In the genomic region with DNA sequence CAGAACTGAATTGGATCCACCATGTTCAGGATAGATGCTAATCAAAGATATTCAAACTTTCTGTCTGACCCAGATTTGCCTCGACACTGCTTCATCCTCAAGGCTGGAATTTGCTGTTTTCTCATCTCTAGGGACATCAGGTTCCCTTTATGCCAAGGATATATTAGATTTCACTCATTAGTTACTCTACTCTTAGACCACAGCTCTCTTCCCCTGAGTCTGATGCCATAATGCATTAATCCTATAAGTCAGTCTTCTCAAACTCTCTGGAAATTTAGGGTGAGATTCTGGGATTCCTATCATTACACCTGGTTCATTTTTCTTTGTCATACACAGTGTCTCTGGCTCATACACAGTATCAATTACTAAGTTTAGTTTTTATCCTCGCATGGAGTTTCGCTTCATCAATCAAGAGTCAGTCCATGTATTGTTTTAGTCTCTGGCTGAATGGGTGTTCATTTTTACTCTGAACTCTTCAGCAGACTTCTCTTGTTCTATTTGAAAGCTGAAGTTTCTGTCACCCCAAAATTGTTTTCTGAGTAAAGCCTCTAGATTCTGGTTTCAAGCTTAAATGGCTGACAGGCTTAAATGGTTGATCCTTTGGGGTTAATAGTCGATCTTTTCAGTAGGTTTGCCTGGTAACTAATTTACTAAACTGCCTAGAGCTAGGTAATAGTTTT, we compare ENCODE assay signal across 14 cellular contexts. TPM values are rescaled to one million over a fixed set of nuclear protein-coding genes. Genes with fewer than 3 reads are reported as not detected.
DNase-seq lines count a peak whose midpoint lies in the region; ATAC-seq, FAIRE-seq and TF ChIP-seq lines count a peak whose summit lies in the region.
"Had no signal": no experiment of that assay in that cellular context is flagged by ENCODE, and none has a peak within 500 bp of the region (broad histone marks: within the 10 kb centered on the region; RNA-seq: fewer than 3 reads in every experiment).

No MANE protein-coding gene starts in this region.

- H3K4me3 ChIP-seq in HEK293 (ENCODE audit: low read depth, low read length) (no peak overlapping the region), GM12878 (peak overlapping the region; percentile 17; the same call in 1 of the 2 replicates)
- H3K4me3 ChIP-seq: BLaER1, tibial artery had no signal

- TF ChIP-seq CTCF in HEK293 (tag by site-specific recombination; IDR thresholded peaks at IDR 0.05) (no peak), GM12878 (IDR thresholded peaks at IDR 0.05 in 2 of 3, conservative IDR thresholded peaks at IDR 0.05 in 1 of 3; ENCODE audit: control insufficient read depth in 2 of 3, extremely low read depth in 1 of 3, insufficient read depth in 1 of 3, low read depth in 3 of 3, low read length in 3 of 3) (no peak), progenitor cell of endocrine pancreas (IDR thresholded peaks at IDR 0.05; ENCODE audit: unreplicated experiment) (no peak)

- 55% methylated on average over 4 of the region's 4 CpGs for WGBS in GM12878 (ENCODE audit: insufficient coverage, insufficient replicate concordance, low lambda C conversion rate, missing lambda C conversion rate)

- no peaks in the 10 kb centered on the region for H3K27me3 Mint-ChIP-seq in progenitor cell of endocrine pancreas
- H3K27me3 Mint-ChIP-seq in activated T-cell treated with anti-CD3 and anti-CD28 coated beads, Interleukin-2, amount 50 U/mL, for 72 hours (ENCODE audit: low read depth) = no peaks in the 10 kb centered on the region

- H3K4me2 ChIP-seq in GM12878 (ENCODE audit: control insufficient read depth, insufficient read depth) = peak overlapping the region; percentile 30
- H3K4me2 ChIP-seq: BLaER1 had no signal

- H3K9me3 ChIP-seq in HEK293 (ENCODE audit: control insufficient read depth, insufficient read depth, low read depth, low read length) (no peaks in the 10 kb centered on the region), GM12878 (replicated peaks; ENCODE audit: control insufficient read depth, insufficient read depth, low read length) (no peaks in the 10 kb centered on the region)
- H3K9me3 ChIP-seq: BLaER1, tibial artery had no signal

- peak overlapping the region; percentile 58 for H3K27ac ChIP-seq in HEK293 (ENCODE audit: extremely low read depth, low read depth, low read length)
- H3K27ac ChIP-seq in GM12878 (ENCODE audit: control insufficient read depth, insufficient read depth) = peak overlapping the region; percentile 15; the same call in 1 of the 2 replicates
- H3K27ac ChIP-seq: BLaER1, tibial artery had no signal

- POLR2A ChIA-PET in HEK293 (lab: Yijun Ruan, JAX) = interaction anchor here (0.5 to 3.7 kb wide), 3 partner anchors 9 to 211 kb away, joined by 3 to 37 read pairs (median 5); partner anchors contain the start of genes DCAF6 and MPC2
- POLR2A ChIA-PET in GM12878 (lab: Charles Lee) = interaction anchor here (0.7 to 2.2 kb wide), 4 partner anchors 9 to 212 kb away, joined by 3 to 20 read pairs (median 4); partner anchors contain the start of genes DCAF6 and MPC2

- no peaks in the 10 kb centered on the region for H3K9me3 Mint-ChIP-seq in progenitor cell of endocrine pancreas (ENCODE audit: low read depth)
- H3K9me3 Mint-ChIP-seq in activated T-cell treated with anti-CD3 and anti-CD28 coated beads, Interleukin-2, amount 50 U/mL, for 72 hours = no peaks in the 10 kb centered on the region

- H3K79me2 ChIP-seq in GM12878 (ENCODE audit: control insufficient read depth, insufficient read depth, low read length) = peaks cover 17% of the 10 kb centered on the region

- H3K4me1 ChIP-seq in HEK293 (ENCODE audit: control insufficient read depth, insufficient read depth, low read length) (peaks cover 17% of the 10 kb centered on the region), GM12878 (ENCODE audit: control insufficient read depth, insufficient read depth, low read length) (peaks cover 5% of the 10 kb centered on the region; the same call in 1 of the 2 replicates)

- BruUV-seq in GM12878 (replicated peaks; lab: Mats Ljungman, UMichigan) = TSS peak; percentile 12

- ATAC-seq in GM18502 (IDR thresholded peaks at IDR 0.05; ENCODE audit: poor library complexity, unreplicated experiment) = peak; percentile 54
- peak; percentile 73 for ATAC-seq in GM12878
- ATAC-seq in HG02885 (IDR thresholded peaks at IDR 0.05; ENCODE audit: poor library complexity, unreplicated experiment) = no peak
- no peak for ATAC-seq in activated T-cell treated with anti-CD3 and anti-CD28 coated beads, Interleukin-2, amount 50 U/mL, for 72 hours (replicated peaks in 1 of 2)
- ATAC-seq: sciatic nerve had no signal

- no peaks in the 10 kb centered on the region for H4K20me1 ChIP-seq in GM12878 (ENCODE audit: control insufficient read depth, insufficient read depth)

- H3K27me3 ChIP-seq in GM12878 (replicated peaks in 1 of 2; ENCODE audit: control insufficient read depth in 2 of 2, insufficient read depth in 2 of 2, low read length in 1 of 2) = no peaks in the 10 kb centered on the region
- H3K27me3 ChIP-seq: BLaER1, tibial artery had no signal

- intact Hi-C loops in GM12878 (cut with micrococcal nuclease; ENCODE audit: unreplicated experiment) = no loop called here

- TF ChIP-seq RAD21 in GM12878 (IDR thresholded peaks at IDR 0.05; ENCODE audit: insufficient read depth, low read depth, low read length) = no peak

- no peak for FAIRE-seq in GM12878 (lab: Jason Lieb, UNC)

- in situ Hi-C loops in GM12878 (cut with MboI) = no loop called here

- H3K4me3 Mint-ChIP-seq in progenitor cell of endocrine pancreas (ENCODE audit: low read depth) = peak overlapping the region; percentile 65
- no peak overlapping the region for H3K4me3 Mint-ChIP-seq in activated T-cell treated with anti-CD3 and anti-CD28 coated beads, Interleukin-2, amount 50 U/mL, for 72 hours

- DNase-seq in GM12878 (ENCODE audit: low read depth, low spot score) (no peak), progenitor cell of endocrine pancreas (ENCODE audit: low spot score, unreplicated experiment) (no peak), SIG-M5 (lab: John Stamatoyannopoulos, UW) (no peak)
- no peak for DNase-seq in effector CD4-positive, alpha-beta T cell
- no peak for DNase-seq in activated T-cell treated with anti-CD3 and anti-CD28 coated beads, Interleukin-2, amount 50 U/mL, for 72 hours
- DNase-seq: activated CD8-positive, alpha-beta memory T cell treated with anti-CD3 and anti-CD28 coated beads, Interleukin-2, amount 50 U/mL, for 4 hours; GF-D8; NCI-H2081; tibial artery had no signal

- no peak overlapping the region for H2AFZ ChIP-seq in GM12878 (ENCODE audit: control insufficient read depth, low read depth, low read length)

- H3K36me3 Mint-ChIP-seq in progenitor cell of endocrine pancreas (ENCODE audit: insufficient read depth) = peaks cover 10% of the 10 kb centered on the region
- H3K36me3 Mint-ChIP-seq in activated T-cell treated with anti-CD3 and anti-CD28 coated beads, Interleukin-2, amount 50 U/mL, for 72 hours (ENCODE audit: insufficient read depth in 2 of 2) = peaks cover 0 to 3% of the 10 kb centered on the region in 2 donors

- RAD21 ChIA-PET in GM12878 (lab: Charles Lee; ENCODE audit: unreplicated experiment) = interaction anchor here (1.4 to 1.6 kb wide), 3 partner anchors 9 to 253 kb away, joined by 3 to 12 read pairs (median 7); partner anchors contain the start of genes DCAF6 and MPC2

- no peak for TF ChIP-seq EP300 in GM12878 (IDR thresholded peaks at IDR 0.05; ENCODE audit: borderline replicate concordance in 1 of 2, control insufficient read depth in 1 of 2, low read depth in 2 of 2, low read length in 2 of 2)

- H3K36me3 ChIP-seq in HEK293 (ENCODE audit: control insufficient read depth in 2 of 2, insufficient read depth in 1 of 2, low read length in 2 of 2) = no peaks in the 10 kb centered on the region
- no peaks in the 10 kb centered on the region; a peak in 1 of 4 replicates for H3K36me3 ChIP-seq in GM12878 (ENCODE audit: control insufficient read depth in 2 of 2, insufficient read depth in 2 of 2, low read length in 1 of 2)
- H3K36me3 ChIP-seq: BLaER1, tibial artery had no signal

- H3K9ac ChIP-seq in GM12878 (ENCODE audit: control insufficient read depth, insufficient read depth, low read length) = no peak overlapping the region
- H3K9ac ChIP-seq: BLaER1 had no signal

- peaks cover 51% of the 10 kb centered on the region for H3K4me1 Mint-ChIP-seq in progenitor cell of endocrine pancreas (ENCODE audit: low read depth)
- H3K4me1 Mint-ChIP-seq in activated T-cell treated with anti-CD3 and anti-CD28 coated beads, Interleukin-2, amount 50 U/mL, for 72 hours (ENCODE audit: low read depth) = peaks cover 9% of the 10 kb centered on the region

- SMC1A ChIA-PET in GM12878 (lab: Charles Lee; ENCODE audit: uncharacterized antibody, unreplicated experiment) = interaction anchor here (0.8 to 1.8 kb wide), 9 partner anchors 9 to 174 kb away, joined by 3 to 9 read pairs (median 4); partner anchors contain the start of genes ADCY10, DCAF6 and MPC2

- no peak for TF ChIP-seq POLR2A in GM12878 (IDR thresholded peaks at IDR 0.05; ENCODE audit: low read depth, low read length)

- CTCF ChIA-PET in HEK293 (lab: Yijun Ruan, JAX) = interaction anchor here (0.8 to 1.6 kb wide), 2 partner anchors 9 to 155 kb away, joined by 6 to 7 read pairs; no protein-coding TSS in a partner anchor
- CTCF ChIA-PET in GM12878 (lab: Yijun Ruan, JAX) = interaction anchor here (0.6 to 1.6 kb wide), 4 partner anchors 11 to 155 kb away, joined by 3 to 5 read pairs (median 4); no protein-coding TSS in a partner anchor

- peak overlapping the region; percentile 87 for H3K27ac Mint-ChIP-seq in progenitor cell of endocrine pancreas
- no peak overlapping the region for H3K27ac Mint-ChIP-seq in activated T-cell treated with anti-CD3 and anti-CD28 coated beads, Interleukin-2, amount 50 U/mL, for 72 hours

RNA-seq across cellular contexts. Expression of gene DCAF6, which starts 9.3 kb away (rescaled TPM):
- 188 and 208 TPM in 2 replicates for total RNA-seq in GM12878 (2013; cell fraction: nucleolus; rRNA removed)
- total RNA-seq in GM12878 (2014; rRNA removed) = 25.9 and 29.3 TPM in 2 replicates
- total RNA-seq in GM12878 (2014; rRNA removed; fragmentation: Illumina TruSeq; extraction: Trizol) = 36.6 and 39.6 TPM in 2 replicates
- 26.2 and 27.8 TPM in 2 replicates for total RNA-seq in GM12878 (2021)
- polyA plus RNA-seq in GM12878 (2011; ENCODE audit: low read depth) = 21.0 TPM
- polyA plus RNA-seq in GM12878 (2011; rRNA removed) = 62.7 and 98.0 TPM in 2 replicates
- 30.7 and 48.6 TPM in 2 replicates for polyA plus RNA-seq in GM12878 (2011; cell fraction: cytosol; rRNA removed)
- polyA plus RNA-seq in GM12878 (2011; cell fraction: nucleus; rRNA removed) = 40.0 and 42.7 TPM in 2 replicates
- 28.6 and 30.5 TPM in 2 replicates for polyA plus RNA-seq in GM12878 (2012)
- 40.6 and 47.5 TPM in 2 replicates for polyA plus RNA-seq in GM12878 (2014; fragmentation: Illumina TruSeq; extraction: Trizol)
- 10 to 100 TPM; 11.4 to 18.3 TPM for polyA plus RNA-seq in GM12878 (2014; fragmentation: Nextera tagmentation; extraction: Ambion mirVana)
- polyA plus RNA-seq in GM12878 (2014; rRNA removed) = 24.2 and 29.5 TPM in 2 replicates
- polyA plus RNA-seq in GM12878 (2016; fragmentation: Nextera tagmentation; extraction: Ambion mirVana) = 10 to 100 TPM; 51.2 to 58.1 TPM
- polyA minus RNA-seq in GM12878 (2011; rRNA and poly(A)+ RNA removed) = 71.9 and 140 TPM in 2 replicates
- 16.7 and 20.0 TPM in 2 replicates for polyA minus RNA-seq in GM12878 (2011; cell fraction: cytosol; rRNA and poly(A)+ RNA removed)
- polyA minus RNA-seq in GM12878 (2011; cell fraction: nucleus; rRNA and poly(A)+ RNA removed) = 51.3 and 71.8 TPM in 2 replicates
- total RNA-seq in progenitor cell of endocrine pancreas = 42.7 and 45.7 TPM in 2 replicates
- 10 to 100 TPM; 33.2 to 35.0 TPM for total RNA-seq in activated T-cell treated with anti-CD3 and anti-CD28 coated beads, Interleukin-2, amount 50 U/mL, for 72 hours

RNA-seq across cellular contexts. Expression of gene MPC2, which starts 9.7 kb away (rescaled TPM):
- total RNA-seq in GM12878 (2013; cell fraction: nucleolus; rRNA removed) = 6.9 and 9.0 TPM in 2 replicates
- total RNA-seq in GM12878 (2014; rRNA removed) (58.5 and 59.8 TPM in 2 replicates), GM12878 (2014; rRNA removed; fragmentation: Illumina TruSeq; extraction: Trizol) (60.3 and 64.0 TPM in 2 replicates), GM12878 (2021) (69.0 and 71.7 TPM in 2 replicates), progenitor cell of endocrine pancreas (81.3 and 90.2 TPM in 2 replicates)
- polyA plus RNA-seq in GM12878 (2011; ENCODE audit: low read depth) = 44.9 TPM
- polyA plus RNA-seq in GM12878 (2011; rRNA removed) (66.3 and 108 TPM in 2 replicates), GM12878 (2014; fragmentation: Illumina TruSeq; extraction: Trizol) (54.7 and 56.9 TPM in 2 replicates), GM12878 (2014; fragmentation: Nextera tagmentation; extraction: Ambion mirVana) (10 to 100 TPM; 22.5 to 68.5 TPM), GM12878 (2014; rRNA removed) (46.0 and 55.9 TPM in 2 replicates), GM12878 (2016; fragmentation: Nextera tagmentation; extraction: Ambion mirVana) (100 to 1,000 TPM; 149 to 164 TPM)
- polyA plus RNA-seq in GM12878 (2011; cell fraction: cytosol; rRNA removed) = 29.2 and 32.5 TPM in 2 replicates
- 15.3 and 20.0 TPM in 2 replicates for polyA plus RNA-seq in GM12878 (2011; cell fraction: nucleus; rRNA removed)
- 61.1 and 69.3 TPM in 2 replicates for polyA plus RNA-seq in GM12878 (2012)
- polyA minus RNA-seq in GM12878 (2011; rRNA and poly(A)+ RNA removed) = 8.1 and 10.4 TPM in 2 replicates
- polyA minus RNA-seq in GM12878 (2011; cell fraction: cytosol; rRNA and poly(A)+ RNA removed) = 12.4 and 12.6 TPM in 2 replicates
- polyA minus RNA-seq in GM12878 (2011; cell fraction: nucleus; rRNA and poly(A)+ RNA removed) = 5.7 and 7.3 TPM in 2 replicates
- 10 to 100 TPM; 66.3 to 71.6 TPM for total RNA-seq in activated T-cell treated with anti-CD3 and anti-CD28 coated beads, Interleukin-2, amount 50 U/mL, for 72 hours

RNA-seq across cellular contexts. Expression of gene ADCY10, which starts 13.3 kb away (rescaled TPM):
- 0.73 TPM in 1 of 2 replicates, not detected in the other for total RNA-seq in GM12878 (2013; cell fraction: nucleolus; rRNA removed)
- 0.22 TPM in 1 of 2 replicates, not detected in the other for total RNA-seq in GM12878 (2014; rRNA removed)
- total RNA-seq in GM12878 (2014; rRNA removed; fragmentation: Illumina TruSeq; extraction: Trizol) = not detected in 2 replicates
- not detected in 2 replicates for total RNA-seq in GM12878 (2021)
- not detected for polyA plus RNA-seq in GM12878 (2011; ENCODE audit: low read depth)
- polyA plus RNA-seq in GM12878 (2011; rRNA removed) = 0.07 and 0.22 TPM in 2 replicates
- 0.07 and 0.12 TPM in 2 replicates for polyA plus RNA-seq in GM12878 (2011; cell fraction: cytosol; rRNA removed)
- 0.21 and 0.26 TPM in 2 replicates for polyA plus RNA-seq in GM12878 (2011; cell fraction: nucleus; rRNA removed)
- not detected in 2 replicates for polyA plus RNA-seq in GM12878 (2012)
- polyA plus RNA-seq in GM12878 (2014; fragmentation: Illumina TruSeq; extraction: Trizol) = 0.13 TPM in 1 of 2 replicates, not detected in the other
- not detected for polyA plus RNA-seq in GM12878 (2014; fragmentation: Nextera tagmentation; extraction: Ambion mirVana)
- polyA plus RNA-seq in GM12878 (2014; rRNA removed) = not detected in 2 replicates
- polyA plus RNA-seq in GM12878 (2016; fragmentation: Nextera tagmentation; extraction: Ambion mirVana) = not detected
- 0.05 and 0.29 TPM in 2 replicates for polyA minus RNA-seq in GM12878 (2011; rRNA and poly(A)+ RNA removed)
- not detected in 2 replicates for polyA minus RNA-seq in GM12878 (2011; cell fraction: cytosol; rRNA and poly(A)+ RNA removed)
- polyA minus RNA-seq in GM12878 (2011; cell fraction: nucleus; rRNA and poly(A)+ RNA removed) = 0.29 and 0.60 TPM in 2 replicates
- total RNA-seq in progenitor cell of endocrine pancreas = 0.55 and 0.60 TPM in 2 replicates
- total RNA-seq in activated T-cell treated with anti-CD3 and anti-CD28 coated beads, Interleukin-2, amount 50 U/mL, for 72 hours = under 1 TPM; 0.07 to 0.12 TPM

Comparison
In these comparisons a context has a peak if more than half of its experiments do, and no peak if none do; other contexts are left out.
1. ATAC-seq: peak in GM18502 (single experiment) and GM12878 (single experiment); none in HG02885 (single experiment) and activated T-cell treated with anti-CD3 and anti-CD28 coated beads, Interleukin-2, amount 50 U/mL, for 72 hours (0 of 2).